1 cellular context compared by ENCODE assay signal in genomic region chr16:15648135-15648730, GRCh38.
TF ChIP-seq lines count a peak whose summit lies in the region.

No MANE protein-coding gene starts in this region.

TF ChIP-seq in WTC11, 78 proteins besides CTCF, POLR2A, EP300 and RAD21 (continued from another document):
- TF ChIP-seq PREB (CRISPR knock-in tag; IDR thresholded peaks at IDR 0.05; ENCODE audit: borderline replicate concordance) (no peak), ZNF138 (CRISPR knock-in tag; conservative IDR thresholded peaks at IDR 0.05) (no peak), ZNF263 (CRISPR knock-in tag; IDR thresholded peaks at IDR 0.05; ENCODE audit: low read depth) (no peak)
